ENCODE assay signal across 18 cellular contexts in the genomic region with DNA sequence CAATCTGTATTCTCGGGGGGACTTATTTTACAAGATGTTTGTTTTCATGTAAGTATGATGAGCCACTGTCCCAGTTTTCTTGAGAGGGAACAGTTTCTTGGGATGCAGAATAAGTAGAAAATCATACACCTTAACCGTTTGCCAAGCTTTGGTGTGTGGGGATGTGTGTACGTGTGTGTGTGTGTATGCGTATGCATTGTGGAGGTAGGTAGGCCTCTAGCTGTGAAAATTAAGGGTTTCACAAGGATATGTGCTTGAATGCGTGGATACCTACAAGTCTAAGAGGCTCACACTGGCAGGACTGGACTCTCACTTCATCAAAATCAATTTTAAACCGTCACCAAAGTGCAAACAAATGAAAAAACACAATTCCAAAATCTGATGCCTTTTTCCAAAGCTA.
"Had no signal": no experiment of that assay in that cellular context is flagged by ENCODE, and none has a peak within 500 bp of the region (broad histone marks: within the 10 kb centered on the region; RNA-seq: fewer than 3 reads in every experiment).

No MANE protein-coding gene starts in this region.

- ATAC-seq: SK-N-SH treated with all-trans-retinoic acid at 6 μM for 48 hours, T-helper 17 cell had no signal

- DNase-seq: KBM-7, NCI-H1092, NCI-H1105 treated with DMSO at 0.1 percent for 48 hours, NCI-H1417 treated with DMSO at 0.1 percent for 48 hours, NCI-H146, NCI-H1694 treated with DMSO at 0.1 percent for 48 hours, NCI-H2029 treated with DMSO at 0.1 percent for 48 hours, NCI-H2171 treated with DMSO at 0.1 percent for 48 hours, NCI-H226, NCI-H446, NCI-H510A, NCI-H524 treated with DMSO at 0.1 percent for 48 hours, NCI-H82, SHP77, T-helper 1 cell, T-helper 17 cell had no signal

- H3K27ac Mint-ChIP-seq: T-helper 17 cell had no signal

- H3K27ac ChIP-seq: RWPE1 had no signal

- H3K4me3 Mint-ChIP-seq: T-helper 17 cell had no signal
